In the genomic region with DNA sequence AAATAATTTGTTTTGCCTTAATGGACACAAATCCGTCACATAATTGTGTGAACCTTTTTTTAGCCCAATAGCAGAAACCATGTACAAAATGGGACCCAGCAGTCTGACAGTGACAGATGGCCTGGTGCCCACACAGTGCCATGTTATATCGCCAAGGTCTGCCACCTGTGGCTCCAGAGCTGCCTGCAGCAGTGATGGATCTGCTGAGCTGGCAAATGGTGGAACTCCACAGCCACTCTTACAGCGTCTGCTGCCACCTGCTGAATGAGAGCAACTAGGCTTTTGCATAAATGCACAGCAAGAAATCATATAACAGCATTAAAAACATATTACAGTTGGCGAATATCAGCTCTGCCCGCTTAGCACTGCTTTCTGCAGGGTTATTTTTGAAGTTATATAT, we compare ENCODE assay signal across 8 cellular contexts. TPM values are rescaled to one million over a fixed set of nuclear protein-coding genes. Genes with fewer than 3 reads are reported as not detected.
DNase-seq lines count a peak whose midpoint lies in the region; ATAC-seq and TF ChIP-seq lines count a peak whose summit lies in the region.

No MANE protein-coding gene starts in this region.

- H3K27me3 Mint-ChIP-seq in activated T-cell treated with anti-CD3 and anti-CD28 coated beads, Interleukin-2, amount 50 U/mL, for 24 hours, result no peaks in the 10 kb centered on the region

- TF ChIP-seq CTCF in kidney epithelial cell (IDR thresholded peaks at IDR 0.05; ENCODE audit: insufficient read depth, low read length, poor library complexity, severe bottlenecking), result peak; percentile 62

- peaks cover 12% of the 10 kb centered on the region for H3K36me3 Mint-ChIP-seq in activated T-cell treated with anti-CD3 and anti-CD28 coated beads, Interleukin-2, amount 50 U/mL, for 24 hours (ENCODE audit: low read depth)

- H3K4me3 Mint-ChIP-seq in activated T-cell treated with anti-CD3 and anti-CD28 coated beads, Interleukin-2, amount 50 U/mL, for 24 hours, result no peak overlapping the region

- H3K9me3 Mint-ChIP-seq in activated T-cell treated with anti-CD3 and anti-CD28 coated beads, Interleukin-2, amount 50 U/mL, for 24 hours, result no peaks in the 10 kb centered on the region

- peak; percentile 8 for DNase-seq in activated T-cell treated with anti-CD3 and anti-CD28 coated beads for 48 hours (ENCODE audit: low read depth)
- DNase-seq in activated T-cell treated with anti-CD3 and anti-CD28 coated beads, Interleukin-2, amount 50 U/mL, for 24 hours, result no peak
- peak; percentile 54 for DNase-seq in NCI-H1694 treated with DMSO at 0.1 percent for 48 hours (lab: John Stamatoyannopoulos, UW)
- peak; percentile 19 for DNase-seq in activated naive CD4-positive, alpha-beta T cell treated with anti-CD3 and anti-CD28 coated beads, Interleukin-2, amount 50 U/mL, for 16 hours
- DNase-seq in kidney epithelial cell (ENCODE audit: low read depth), result no peak
- DNase-seq in NCI-H187 treated with DMSO at 0.1 percent for 48 hours (lab: John Stamatoyannopoulos, UW), result no peak
- DNase-seq in amniotic stem cell (lab: John Stamatoyannopoulos, UW), result no peak

- ATAC-seq in HG03432 (IDR thresholded peaks at IDR 0.05; ENCODE audit: unreplicated experiment), result no peak

- H3K36me3 ChIP-seq in kidney epithelial cell (ENCODE audit: control insufficient read depth, insufficient read depth, low read length), result no peaks in the 10 kb centered on the region

- no peak overlapping the region for H3K27ac Mint-ChIP-seq in activated T-cell treated with anti-CD3 and anti-CD28 coated beads, Interleukin-2, amount 50 U/mL, for 24 hours

- H3K4me3 ChIP-seq in kidney epithelial cell (ENCODE audit: low read depth, low read length), result no peak overlapping the region

- no peaks in the 10 kb centered on the region for H3K27me3 ChIP-seq in kidney epithelial cell (ENCODE audit: control insufficient read depth, insufficient read depth, low read length)

- H3K4me1 Mint-ChIP-seq in activated T-cell treated with anti-CD3 and anti-CD28 coated beads, Interleukin-2, amount 50 U/mL, for 24 hours (ENCODE audit: low read depth), result peaks cover under 1% of the 10 kb centered on the region

RNA-seq across cellular contexts. Expression of a gene that starts 59.4 kb away (rescaled TPM):
- total RNA-seq in kidney epithelial cell, result 60.2 and 65.9 TPM in 2 replicates

Comparison
In these comparisons a context has a peak if more than half of its experiments do, and no peak if none do; other contexts are left out.
1. DNase-seq: peak in activated T-cell treated with anti-CD3 and anti-CD28 coated beads for 48 hours (single experiment), NCI-H1694 treated with DMSO at 0.1 percent for 48 hours (single experiment) and activated naive CD4-positive, alpha-beta T cell treated with anti-CD3 and anti-CD28 coated beads, Interleukin-2, amount 50 U/mL, for 16 hours (single experiment); none in activated T-cell treated with anti-CD3 and anti-CD28 coated beads, Interleukin-2, amount 50 U/mL, for 24 hours (single experiment), kidney epithelial cell (single experiment), NCI-H187 treated with DMSO at 0.1 percent for 48 hours (single experiment) and amniotic stem cell (single experiment).